ENCODE assay signal across 16 cellular contexts in genomic region chr2:98736464-98736889, GRCh38. TPM values are rescaled to one million over a fixed set of nuclear protein-coding genes. Genes with fewer than 3 reads are reported as not detected.
DNase-seq lines count a peak whose midpoint lies in the region; ATAC-seq, FAIRE-seq and TF ChIP-seq lines count a peak whose summit lies in the region.
"Had no signal": no experiment of that assay in that cellular context is flagged by ENCODE, and none has a peak within 500 bp of the region (broad histone marks: within the 10 kb centered on the region; RNA-seq: fewer than 3 reads in every experiment).

No MANE protein-coding gene starts in this region.

- H3K27ac Mint-ChIP-seq in osteocyte (ENCODE audit: unreplicated experiment): no peak overlapping the region
- H3K27ac Mint-ChIP-seq: nephron progenitor cell had no signal

- 0% methylated on average over 2 of the region's 2 CpGs for WGBS in K562 (ENCODE audit: insufficient coverage, low coverage, missing lambda C conversion rate)

- no peak overlapping the region for H3K27ac ChIP-seq in K562 (ENCODE audit: extremely low read depth, low read depth, low read length)
- H3K27ac ChIP-seq: BLaER1 treated with 17β-estradiol and CSF1 and Interleukin-3, amounts not matched to agents 10 nM and 100 nM; colonic mucosa; right atrium auricular region; vagina had no signal

- H2AFZ ChIP-seq in K562 (ENCODE audit: low read depth, low read length): no peak overlapping the region

- H3K79me2 ChIP-seq in K562 (ENCODE audit: control insufficient read depth, insufficient read depth, low read length): no peaks in the 10 kb centered on the region

- BruUV-seq in K562 (replicated peaks; lab: Mats Ljungman, UMichigan): no TSS peak

- H3K4me1 Mint-ChIP-seq in osteocyte (ENCODE audit: unreplicated experiment): peaks cover 4% of the 10 kb centered on the region

- H3K4me2 ChIP-seq in K562 (ENCODE audit: insufficient read depth, low read length): no peak overlapping the region

- H3K4me3 Mint-ChIP-seq in osteocyte (ENCODE audit: unreplicated experiment): no peak overlapping the region
- H3K4me3 Mint-ChIP-seq: nephron progenitor cell had no signal

- intact Hi-C loops in K562 (cut with micrococcal nuclease): no loop called here

- no peaks in the 10 kb centered on the region for H3K9me1 ChIP-seq in K562 (ENCODE audit: control insufficient read depth, insufficient read depth, low read length)

- no peak for FAIRE-seq in K562 (lab: Jason Lieb, UNC)
- FAIRE-seq: H54 had no signal

- TF ChIP-seq CTCF in K562 (IDR thresholded peaks at IDR 0.05 in 2 of 3, conservative IDR thresholded peaks at IDR 0.05 in 1 of 3; ENCODE audit: insufficient read depth in 2 of 3, low read depth in 1 of 3, low read length in 3 of 3): no peak
- no peak for TF ChIP-seq CTCF in osteocyte (IDR thresholded peaks at IDR 0.05)

- no peak for TF ChIP-seq POLR2A in K562 (conservative IDR thresholded peaks at IDR 0.05)

- POLR2A ChIA-PET in K562 (lab: Yijun Ruan, JAX): interaction anchor here (0.6 kb wide), 1 partner anchor 9 kb away, joined by 3 read pairs; no protein-coding TSS in a partner anchor

- H3K9me3 Mint-ChIP-seq in osteocyte (ENCODE audit: unreplicated experiment): no peaks in the 10 kb centered on the region

- H3K36me3 ChIP-seq in K562 (ENCODE audit: control insufficient read depth, insufficient read depth, low read length): no peaks in the 10 kb centered on the region
- H3K36me3 ChIP-seq: colonic mucosa, right atrium auricular region, vagina had no signal

- no peaks in the 10 kb centered on the region for H4K20me1 ChIP-seq in K562 (replicated peaks; ENCODE audit: control insufficient read depth, insufficient read depth, low read length)
- H4K20me1 ChIP-seq: BLaER1 treated with 17β-estradiol and CSF1 and Interleukin-3, amounts not matched to agents 10 nM and 100 nM had no signal

- no peaks in the 10 kb centered on the region for H3K36me3 Mint-ChIP-seq in osteocyte (ENCODE audit: unreplicated experiment)

- H3K4me1 ChIP-seq in K562 (replicated peaks in 1 of 2; ENCODE audit: control insufficient read depth in 2 of 2, insufficient read depth in 2 of 2, low read length in 2 of 2): peaks cover 0 to 2% of the 10 kb centered on the region in 2 experiments; a peak in 2 of 5 replicates

- no peak for TF ChIP-seq EP300 in K562 (IDR thresholded peaks at IDR 0.05; ENCODE audit: low read length)

- DNase-seq in A172 (ENCODE audit: low spot score): peak; percentile 37
- DNase-seq in DMS53 (lab: John Stamatoyannopoulos, UW): peak; percentile 74
- DNase-seq in RPMI8226: peak; percentile 48
- DNase-seq in K562 (ENCODE audit: extremely low read depth in 1 of 4, low spot score in 3 of 4): no peak
- DNase-seq in osteocyte (ENCODE audit: extremely low spot score, unreplicated experiment): no peak
- no peak for DNase-seq in DMS153 (lab: John Stamatoyannopoulos, UW)
- DNase-seq in mesenteric fat pad (ENCODE audit: low spot score): no peak
- DNase-seq in NCI-H2107 treated with DMSO at 0.1 percent for 48 hours (lab: John Stamatoyannopoulos, UW; ENCODE audit: unreplicated experiment): no peak
- DNase-seq: colonic mucosa, NCI-H510A treated with DMSO at 0.1 percent for 48 hours, nephron progenitor cell had no signal

- in situ Hi-C loops in K562 (cut with MboI): no loop called here

- H3K27me3 Mint-ChIP-seq in osteocyte (ENCODE audit: unreplicated experiment): peaks cover 51% of the 10 kb centered on the region

- ATAC-seq in K562: no peak
- ATAC-seq: Panc1 had no signal

- H3K4me3 ChIP-seq in K562: no peak overlapping the region
- H3K4me3 ChIP-seq: BLaER1 treated with 17β-estradiol and CSF1 and Interleukin-3, amounts not matched to agents 10 nM and 100 nM; colonic mucosa; right atrium auricular region; vagina had no signal

- CTCF ChIA-PET in K562 (lab: Yijun Ruan, JAX; ENCODE audit: low intra/inter-chr PET ratio): no interaction called here

- no peaks in the 10 kb centered on the region for H3K9me3 ChIP-seq in K562 (replicated peaks; ENCODE audit: control insufficient read depth, insufficient read depth, low read depth, low read length)
- H3K9me3 ChIP-seq: colonic mucosa, right atrium auricular region, vagina had no signal

- TF ChIP-seq RAD21 in K562 (CRISPR knock-in tag; conservative IDR thresholded peaks at IDR 0.05 in 1 of 2, IDR thresholded peaks at IDR 0.05 in 1 of 2): no peak

- no peak overlapping the region for H3K9ac ChIP-seq in K562 (ENCODE audit: insufficient read depth in 1 of 2, low read depth in 2 of 2, low read length in 2 of 2)
- H3K9ac ChIP-seq: BLaER1 treated with 17β-estradiol and CSF1 and Interleukin-3, amounts not matched to agents 10 nM and 100 nM had no signal

- H3K27me3 ChIP-seq in K562 (ENCODE audit: control insufficient read depth in 2 of 2, insufficient read depth in 2 of 2, low read length in 2 of 2): peaks cover 5 to 15% of the 10 kb centered on the region in 2 experiments; a peak in 4 of 5 replicates
- H3K27me3 ChIP-seq: colonic mucosa, right atrium auricular region, vagina had no signal

TF ChIP-seq in K562, 482 proteins besides CTCF, POLR2A, EP300 and RAD21:
- TF ChIP-seq JUND (IDR thresholded peaks at IDR 0.05; ENCODE audit: borderline replicate concordance, low read depth, low read length) (0 out of 2 replicates have a peak, but pooled peaks have one; percentile 10), JUND (tag; IDR thresholded peaks at IDR 0.05; ENCODE audit: borderline replicate concordance, low read depth, low read length) (no peak; the same call in 2 of the 3 replicates), FOSL1 (tag; conservative IDR thresholded peaks at IDR 0.05) (peak; percentile 29; the same call in 1 of the 2 replicates), ELK1 (CRISPR knock-in tag; IDR thresholded peaks at IDR 0.05) (no peak)

RNA-seq across cellular contexts. Expression of gene MGAT4A, which starts 5.5 kb away (rescaled TPM):
- 8.0 and 15.5 TPM in 2 replicates for total RNA-seq in A172 (2014; rRNA removed; shearing (Covaris generic))
- total RNA-seq in K562 (2011; cell fraction: chromatin; rRNA removed; ENCODE audit: low replicate concordance): 0.09 and 1.2 TPM in 2 replicates
- under 0.01 TPM in 1 of 2 replicates, not detected in the other for total RNA-seq in K562 (2011; cell fraction: nucleolus; rRNA removed)
- total RNA-seq in K562 (2011; cell fraction: nucleoplasm; rRNA removed): 0.15 and 0.29 TPM in 2 replicates
- total RNA-seq in K562 (2014; rRNA removed) (0.53 TPM in 1 of 2 replicates, not detected in the other), K562 (2014; rRNA removed; fragmentation: Illumina TruSeq; extraction: Trizol) (0.18 and 0.67 TPM in 2 replicates), K562 (2015; rRNA removed; fragmentation: Illumina TruSeq; extraction: Trizol) (0.08 and 0.11 TPM in 2 replicates), K562 (2021) (0.35 and 0.38 TPM in 2 replicates), osteocyte (0.38 TPM in 1 of 2 replicates, not detected in the other), mesenteric fat pad (50.6 TPM)
- polyA plus RNA-seq in K562 (2011; rRNA removed) (0.11 and 0.28 TPM in 2 replicates), K562 (2014; fragmentation: Illumina TruSeq; extraction: Trizol) (0.03 and 0.10 TPM in 2 replicates), K562 (2014; fragmentation: Nextera tagmentation; extraction: Ambion mirVana) (under 1 TPM in 1 of 2 experiments, not detected in 1; 0.03 TPM), K562 (2014; rRNA removed) (0.53 TPM in 1 of 2 replicates, not detected in the other)
- polyA plus RNA-seq in K562 (2011; cell fraction: cytosol; rRNA removed): 0.06 and 0.24 TPM in 2 replicates
- 0.01 and 0.14 TPM in 2 replicates for polyA plus RNA-seq in K562 (2011; cell fraction: nucleus; rRNA removed)
- polyA plus RNA-seq in K562 (2012): 0.15 and 0.20 TPM in 2 replicates
- 0.14 and 0.21 TPM in 2 replicates for polyA minus RNA-seq in K562 (2011; rRNA and poly(A)+ RNA removed)
- 0.57 TPM in 1 of 2 replicates, not detected in the other for polyA minus RNA-seq in K562 (2011; cell fraction: cytosol; rRNA and poly(A)+ RNA removed)
- 0.22 TPM in 1 of 2 replicates, not detected in the other for polyA minus RNA-seq in K562 (2011; cell fraction: nucleus; rRNA and poly(A)+ RNA removed)

Comparison
In these comparisons a context has a peak if more than half of its experiments do, and no peak if none do; other contexts are left out.
1. DNase-seq: peak in A172 (single experiment), DMS53 (single experiment) and RPMI8226 (single experiment); none in K562 (0 of 4), osteocyte (single experiment), DMS153 (single experiment), mesenteric fat pad (single experiment) and NCI-H2107 treated with DMSO at 0.1 percent for 48 hours (single experiment).